ENCODE assay signal across 15 cellular contexts in genomic region chr18:37584952-37585695, GRCh38. TPM values are rescaled to one million over a fixed set of nuclear protein-coding genes. Genes with fewer than 3 reads are reported as not detected.
A peak's percentile ranks its signal among the peaks of the same experiment; 100 is the strongest.
DNase-seq lines count a peak whose midpoint lies in the region; TF ChIP-seq lines count a peak whose summit lies in the region.
"Had no signal": no experiment of that assay in that cellular context is flagged by ENCODE, and none has a peak within 500 bp of the region (broad histone marks: within the 10 kb centered on the region; RNA-seq: fewer than 3 reads in every experiment).

No MANE protein-coding gene starts in this region.

- peaks cover 18% of the 10 kb centered on the region for H3K4me1 ChIP-seq in endodermal cell (ENCODE audit: control insufficient read depth, insufficient read depth, low read length)
- H3K4me1 ChIP-seq: A549, BE2C, Caco-2 had no signal

- H3K4me3 ChIP-seq in endodermal cell (ENCODE audit: low read length) = no peak overlapping the region
- H3K4me3 ChIP-seq: A549, K562 had no signal

- no peaks in the 10 kb centered on the region for H3K36me3 ChIP-seq in endodermal cell (ENCODE audit: control insufficient read depth, insufficient read depth, low read length)
- H3K36me3 ChIP-seq: BE2C had no signal

- peak overlapping the region; percentile 83 for H3K27ac Mint-ChIP-seq in endodermal cell
- H3K27ac Mint-ChIP-seq: CD8-positive, alpha-beta memory T cell had no signal

- 48 to 66% methylated on average over 4 to 7 of the region's 7 CpGs for WGBS in endodermal cell (ENCODE audit: insufficient coverage in 1 of 2, insufficient read length in 1 of 2), 2 experiments

- no peaks in the 10 kb centered on the region for H3K27me3 ChIP-seq in endodermal cell (ENCODE audit: control insufficient read depth, insufficient read depth, low read length, poor library complexity, severe bottlenecking)
- H3K27me3 ChIP-seq: BE2C had no signal

- peak; percentile 53 for DNase-seq in NCI-H146 (lab: John Stamatoyannopoulos, UW)
- peak; percentile 86 for DNase-seq in endodermal cell
- DNase-seq in iPS-NIHi7 (ENCODE audit: extremely low spot score) = peak; percentile 73
- DNase-seq in HT-29 (ENCODE audit: low spot score) = no peak
- no peak for DNase-seq in NCI-H187 (lab: John Stamatoyannopoulos, UW)
- no peak for DNase-seq in hepatic stellate cell (ENCODE audit: low spot score)
- DNase-seq: BE2C; Caco-2; CD8-positive, alpha-beta memory T cell; GOT3 had no signal

- H3K4me1 Mint-ChIP-seq in endodermal cell = peaks cover 43% of the 10 kb centered on the region
- H3K4me1 Mint-ChIP-seq: CD14-positive monocyte; CD8-positive, alpha-beta memory T cell had no signal

- H3K9me3 ChIP-seq in endodermal cell (ENCODE audit: control insufficient read depth, low read length) = no peaks in the 10 kb centered on the region
- H3K9me3 ChIP-seq: A549, BE2C, Caco-2 had no signal

- no peaks in the 10 kb centered on the region for H3K36me3 Mint-ChIP-seq in endodermal cell (ENCODE audit: low read depth)
- H3K36me3 Mint-ChIP-seq: CD14-positive monocyte; CD8-positive, alpha-beta memory T cell had no signal

- H3K9ac ChIP-seq in endodermal cell (ENCODE audit: extremely low read depth, low read length, poor library complexity, severe bottlenecking) = no peak overlapping the region

- peak overlapping the region; percentile 36 for H3K4me3 Mint-ChIP-seq in endodermal cell
- H3K4me3 Mint-ChIP-seq: CD14-positive monocyte; CD8-positive, alpha-beta memory T cell had no signal

- H3K9me3 Mint-ChIP-seq in endodermal cell = peaks cover 3% of the 10 kb centered on the region

- no peak for TF ChIP-seq CTCF in endodermal cell (conservative IDR thresholded peaks at IDR 0.05)

- H3K27ac ChIP-seq in endodermal cell (ENCODE audit: low read depth, low read length) = no peak overlapping the region
- H3K27ac ChIP-seq: A549, HL-60 had no signal

- peaks cover 17% of the 10 kb centered on the region for H3K27me3 Mint-ChIP-seq in endodermal cell (ENCODE audit: insufficient read depth)
- H3K27me3 Mint-ChIP-seq: CD8-positive, alpha-beta memory T cell had no signal

RNA-seq across cellular contexts. Expression of gene CELF4, which starts 19.5 kb away (rescaled TPM):
- 1 to 10 TPM; 5.7 to 6.7 TPM for total RNA-seq in endodermal cell
- polyA plus RNA-seq in endodermal cell (2013, experiment 1 of 2) = 3.2 TPM
- polyA plus RNA-seq in endodermal cell (2013, experiment 2 of 2) = 3.6 TPM
- not detected in 2 replicates for total RNA-seq in HT-29 (2014; rRNA removed; shearing (Covaris generic))
- total RNA-seq: CD8-positive, alpha-beta memory T cell had no signal
- polyA plus RNA-seq: AG04450; CD14-positive monocyte; CD8-positive, alpha-beta memory T cell had no signal

Comparison
In these comparisons a context has a peak if more than half of its experiments do, and no peak if none do; other contexts are left out.
1. DNase-seq: peak in NCI-H146 (single experiment), endodermal cell (single experiment) and iPS-NIHi7 (single experiment); none in HT-29 (single experiment), NCI-H187 (0 of 2) and hepatic stellate cell (single experiment).